Comparison of ENCODE assay signal across 34 cellular contexts in genomic region chr2:114935031-114935430, GRCh38.
"Had no signal": no experiment of that assay in that cellular context is flagged by ENCODE, and none has a peak within 500 bp of the region (broad histone marks: within the 10 kb centered on the region; RNA-seq: fewer than 3 reads in every experiment).

No MANE protein-coding gene starts in this region.

- H3K36me3 ChIP-seq: MG63 had no signal

- H3K4me3 ChIP-seq: MG63 had no signal

- H3K27me3 ChIP-seq: MG63 had no signal

- H3K9me3 ChIP-seq: MG63 had no signal

- DNase-seq: Karpas-422, Kasumi-1, MG63, MM.1S, MV-4-11, NCI-H1048, NCI-H1092, NCI-H1092 treated with DMSO at 0.1 percent for 48 hours, NCI-H1105, NCI-H1105 treated with DMSO at 0.1 percent for 48 hours, NCI-H1417, NCI-H1417 treated with DMSO at 0.1 percent for 48 hours, NCI-H1436, NCI-H1436 treated with DMSO at 0.1 percent for 48 hours, NCI-H146, NCI-H1694, NCI-H1694 treated with DMSO at 0.1 percent for 48 hours, NCI-H187, NCI-H187 treated with DMSO at 0.1 percent for 48 hours, NCI-H1930, NCI-H2029, NCI-H2029 treated with DMSO at 0.1 percent for 48 hours, NCI-H2081, NCI-H2081 treated with DMSO at 0.1 percent for 48 hours, NCI-H2107, NCI-H2171, NCI-H2171 treated with DMSO at 0.1 percent for 48 hours, NCI-H2227 treated with DMSO at 0.1 percent for 48 hours, NCI-H226, NCI-H345, NCI-H446, NCI-H446 treated with DMSO at 0.1 percent for 48 hours, NCI-H510A, NCI-H510A treated with DMSO at 0.1 percent for 48 hours had no signal
